In the genomic region with DNA sequence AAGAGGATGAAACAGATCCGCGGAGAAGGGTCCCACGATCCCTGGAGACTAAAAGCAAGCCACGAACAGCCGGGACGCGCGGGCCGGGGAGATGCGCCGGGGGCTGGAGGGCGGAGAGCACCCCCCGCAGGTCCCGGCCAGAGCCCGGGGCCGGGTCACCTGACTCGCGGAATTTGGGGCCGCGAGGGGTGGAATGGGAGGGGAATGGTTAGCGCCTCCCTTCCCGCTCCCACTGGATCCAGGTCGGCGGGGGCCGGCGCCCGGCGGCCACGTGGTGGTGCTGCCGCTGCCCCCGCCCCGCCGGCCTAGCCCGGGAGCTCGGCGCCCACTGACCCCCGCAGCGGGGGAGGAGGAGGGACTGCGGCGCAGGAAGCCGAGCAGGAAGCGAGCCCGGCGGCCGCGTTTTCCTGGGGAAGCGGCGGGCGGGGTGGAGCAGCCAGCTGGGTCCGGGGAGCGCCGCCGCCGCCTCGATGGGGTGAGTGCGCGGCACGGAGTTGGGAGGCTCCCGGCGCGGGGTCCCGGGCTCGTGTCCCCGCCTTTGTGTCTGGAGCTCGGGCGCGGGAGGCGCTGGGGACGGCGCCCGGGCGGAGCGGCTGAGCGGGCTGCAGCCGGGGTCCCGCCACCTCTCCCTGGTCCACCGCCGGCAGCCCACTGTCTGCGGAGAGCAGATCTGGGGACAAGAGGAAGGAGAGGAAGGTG, we compare ENCODE assay signal across 8 cellular contexts. TPM values are rescaled to one million over a fixed set of nuclear protein-coding genes. Genes with fewer than 3 reads are reported as not detected.
DNase-seq lines count a peak whose midpoint lies in the region; ATAC-seq, FAIRE-seq and TF ChIP-seq lines count a peak whose summit lies in the region.

A gene (plus strand): TSS at position 328 of the 699 bp plus-strand sequence. CDS start 30,592 bp downstream, outside the sequence.

- FAIRE-seq in H54 (lab: Jason Lieb, UNC) = no peak

- no peaks in the 10 kb centered on the region for H3K36me3 ChIP-seq in cardiac muscle cell

- no peak for ATAC-seq in HG03196 (IDR thresholded peaks at IDR 0.05; ENCODE audit: unreplicated experiment)

- DNase-seq in AG20443 (ENCODE audit: low spot score) (peak; percentile 93), H54 (ENCODE audit: insufficient read length, low spot score) (peak; percentile 93), OCI-M1 (lab: John Stamatoyannopoulos, UW) (peak; percentile 65), cardiac muscle cell (ENCODE audit: low read depth in 1 of 2, low spot score in 1 of 2) (peak; percentile 86 to 93), nucleus accumbens (lab: John Stamatoyannopoulos, UW) (peak in 53 of 56 donors; percentile 20 to 87 (median 61)), NCI-H345 treated with DMSO at 0.1 percent for 48 hours (lab: John Stamatoyannopoulos, UW; ENCODE audit: unreplicated experiment) (no peak)

- H3K4me3 ChIP-seq in cardiac muscle cell = peak within 1 kb of the TSS; percentile 77

- no peaks in the 10 kb centered on the region for H3K27me3 ChIP-seq in cardiac muscle cell

- TF ChIP-seq CTCF in cardiac muscle cell (IDR thresholded peaks at IDR 0.05; ENCODE audit: low read depth, low read length) = no peak

- peaks cover 4% of the 10 kb centered on the region for H3K4me1 ChIP-seq in cardiac muscle cell (ENCODE audit: low read depth)

- H3K27ac ChIP-seq in angular gyrus (ENCODE audit: low read depth, low read length) (peak within 1 kb of the TSS; percentile 74), cardiac muscle cell (peak within 1 kb of the TSS; percentile 81)

- TF ChIP-seq POLR2A in H54 (IDR thresholded peaks at IDR 0.05; ENCODE audit: low read depth, low read length) = peak; percentile 64; the same call in 1 of the 2 replicates

- H3K9me3 ChIP-seq in cardiac muscle cell (ENCODE audit: low read depth) = no peaks in the 10 kb centered on the region

RNA-seq across cellular contexts. Expression of the gene that starts here (rescaled TPM):
- total RNA-seq in cardiac muscle cell = 11.6 and 12.8 TPM in 2 replicates
- 9.6 and 13.4 TPM in 2 replicates for polyA plus RNA-seq in cardiac muscle cell
